22 cellular contexts compared by ENCODE assay signal in the genomic region with DNA sequence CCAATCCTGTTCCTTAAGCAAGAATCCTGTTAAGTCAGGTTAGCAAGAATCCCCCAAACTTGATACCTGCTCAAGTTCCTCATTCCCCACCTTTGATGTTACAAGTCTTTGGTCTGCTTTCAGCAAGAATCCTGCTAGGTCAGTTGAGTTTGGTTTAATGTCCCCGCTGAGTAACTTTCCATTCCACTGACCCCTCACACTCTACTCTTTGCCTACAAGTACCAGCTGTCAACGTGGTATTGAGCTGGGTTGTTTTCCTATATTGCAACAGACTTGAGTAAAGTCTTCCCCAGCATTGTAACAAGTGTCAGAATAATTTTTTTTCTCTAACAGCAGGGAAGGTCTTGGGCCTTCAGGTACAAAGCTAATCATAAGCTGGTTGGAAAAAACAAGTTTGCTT. TPM values are rescaled to one million over a fixed set of nuclear protein-coding genes. Genes with fewer than 3 reads are reported as not detected.
"Had no signal": no experiment of that assay in that cellular context is flagged by ENCODE, and none has a peak within 500 bp of the region (broad histone marks: within the 10 kb centered on the region; RNA-seq: fewer than 3 reads in every experiment).

No MANE protein-coding gene starts in this region.

- H3K36me3 ChIP-seq: cardiac muscle cell, gastroesophageal sphincter, heart left ventricle, lower lobe of right lung, thoracic aorta had no signal

- H3K4me2 ChIP-seq: smooth muscle cell had no signal

- ATAC-seq: activated CD4-positive, CD25-positive, alpha-beta regulatory T cell treated with anti-CD3 and anti-CD28 coated beads, Interleukin-2, amount 50 U/mL, for 24 hours; activated T-cell treated with anti-CD3 and anti-CD28 coated beads, Interleukin-2, amount 50 U/mL, for 72 hours; body of pancreas; gastroesophageal sphincter; heart left ventricle; left lobe of liver; sciatic nerve; stimulated activated naive B cell treated with anti-CD40 and anti-IgM and Interleukin-4, amounts not matched to agents 10 μg/mL and 1 μg/mL and 100 μg/mL, for 72 hours had no signal

- H3K9me3 ChIP-seq: body of pancreas, gastroesophageal sphincter, heart left ventricle, lower lobe of right lung, thoracic aorta had no signal

- H3K27ac ChIP-seq: body of pancreas, cardiac muscle cell, epithelial cell of prostate, gastroesophageal sphincter, heart left ventricle, lower lobe of right lung, thoracic aorta had no signal

- DNase-seq: activated CD4-positive, alpha-beta memory T cell treated with anti-CD3 and anti-CD28 coated beads, Interleukin-2, amount 10 ng/mL, durations not matched to agents 7 days and 5 days; activated CD4-positive, alpha-beta T cell treated with anti-CD3 and anti-CD28 coated beads, Interleukin-2, amount 10 ng/mL, durations not matched to agents 24 days and 14 days; activated gamma-delta T cell; activated T-cell treated with anti-CD3 and anti-CD28 coated beads, Interleukin-2, amount 50 U/mL, for 72 hours; anterior cingulate cortex; body of pancreas; cortex of kidney; heart left ventricle; lower lobe of right lung; naive B cell; occipital lobe; stimulated activated CD4-positive, alpha-beta T cell treated with anti-CD3 and anti-CD28 coated beads, Interleukin-2, amount 100 ng/mL, for 48 hours; stimulated activated CD8-positive, alpha-beta memory T cell treated with anti-CD3 and anti-CD28 coated beads, Interleukin-4, amount 100 ng/mL, for 48 hours; stimulated activated naive B cell treated with anti-CD40 and anti-IgM and Interleukin-4, amounts not matched to agents 10 μg/mL and 1 μg/mL and 100 μg/mL, for 72 hours had no signal

- H3K4me3 ChIP-seq: body of pancreas, cardiac muscle cell, gastroesophageal sphincter, heart left ventricle, lower lobe of right lung, smooth muscle cell, thoracic aorta had no signal

- H3K27me3 ChIP-seq: body of pancreas, heart left ventricle had no signal

RNA-seq across cellular contexts. Expression of gene PPM1H, which starts 6.3 kb away (rescaled TPM):
- total RNA-seq: activated CD4-positive, alpha-beta memory T cell treated with anti-CD3 and anti-CD28 coated beads, Interleukin-2, amount 10 ng/mL, durations not matched to agents 7 days and 5 days; activated CD4-positive, alpha-beta T cell treated with anti-CD3 and anti-CD28 coated beads, Interleukin-2, amount 10 ng/mL, durations not matched to agents 24 days and 14 days; activated T-cell treated with anti-CD3 and anti-CD28 coated beads, Interleukin-2, amount 50 U/mL, for 72 hours had no signal
